ENCODE assay signal across 1 cellular context in the genomic region with DNA sequence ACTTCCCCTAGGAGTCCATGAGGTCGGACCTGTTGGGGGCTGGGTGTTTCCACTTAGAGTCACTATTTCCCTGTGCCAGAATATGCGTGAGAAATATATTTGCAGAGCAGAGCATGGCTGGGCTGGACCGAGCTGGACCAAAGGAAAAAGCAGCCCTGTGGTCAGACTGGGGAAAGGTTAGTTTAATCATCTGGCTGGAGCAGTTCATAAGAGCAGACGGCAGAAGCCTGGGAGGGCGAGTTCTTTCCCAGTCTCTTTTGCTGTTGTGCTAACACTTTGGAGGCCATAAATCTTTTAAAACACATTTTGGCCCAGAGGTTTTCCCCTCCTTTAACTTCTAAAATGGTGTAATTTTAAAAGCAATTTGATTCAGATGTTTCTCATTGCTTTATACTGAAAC.
TF ChIP-seq lines count a peak whose summit lies in the region.

No MANE protein-coding gene starts in this region.

TF ChIP-seq in K562, 482 proteins besides CTCF, POLR2A, EP300 and RAD21 (continued from another document):
- TF ChIP-seq, protein P1, sequence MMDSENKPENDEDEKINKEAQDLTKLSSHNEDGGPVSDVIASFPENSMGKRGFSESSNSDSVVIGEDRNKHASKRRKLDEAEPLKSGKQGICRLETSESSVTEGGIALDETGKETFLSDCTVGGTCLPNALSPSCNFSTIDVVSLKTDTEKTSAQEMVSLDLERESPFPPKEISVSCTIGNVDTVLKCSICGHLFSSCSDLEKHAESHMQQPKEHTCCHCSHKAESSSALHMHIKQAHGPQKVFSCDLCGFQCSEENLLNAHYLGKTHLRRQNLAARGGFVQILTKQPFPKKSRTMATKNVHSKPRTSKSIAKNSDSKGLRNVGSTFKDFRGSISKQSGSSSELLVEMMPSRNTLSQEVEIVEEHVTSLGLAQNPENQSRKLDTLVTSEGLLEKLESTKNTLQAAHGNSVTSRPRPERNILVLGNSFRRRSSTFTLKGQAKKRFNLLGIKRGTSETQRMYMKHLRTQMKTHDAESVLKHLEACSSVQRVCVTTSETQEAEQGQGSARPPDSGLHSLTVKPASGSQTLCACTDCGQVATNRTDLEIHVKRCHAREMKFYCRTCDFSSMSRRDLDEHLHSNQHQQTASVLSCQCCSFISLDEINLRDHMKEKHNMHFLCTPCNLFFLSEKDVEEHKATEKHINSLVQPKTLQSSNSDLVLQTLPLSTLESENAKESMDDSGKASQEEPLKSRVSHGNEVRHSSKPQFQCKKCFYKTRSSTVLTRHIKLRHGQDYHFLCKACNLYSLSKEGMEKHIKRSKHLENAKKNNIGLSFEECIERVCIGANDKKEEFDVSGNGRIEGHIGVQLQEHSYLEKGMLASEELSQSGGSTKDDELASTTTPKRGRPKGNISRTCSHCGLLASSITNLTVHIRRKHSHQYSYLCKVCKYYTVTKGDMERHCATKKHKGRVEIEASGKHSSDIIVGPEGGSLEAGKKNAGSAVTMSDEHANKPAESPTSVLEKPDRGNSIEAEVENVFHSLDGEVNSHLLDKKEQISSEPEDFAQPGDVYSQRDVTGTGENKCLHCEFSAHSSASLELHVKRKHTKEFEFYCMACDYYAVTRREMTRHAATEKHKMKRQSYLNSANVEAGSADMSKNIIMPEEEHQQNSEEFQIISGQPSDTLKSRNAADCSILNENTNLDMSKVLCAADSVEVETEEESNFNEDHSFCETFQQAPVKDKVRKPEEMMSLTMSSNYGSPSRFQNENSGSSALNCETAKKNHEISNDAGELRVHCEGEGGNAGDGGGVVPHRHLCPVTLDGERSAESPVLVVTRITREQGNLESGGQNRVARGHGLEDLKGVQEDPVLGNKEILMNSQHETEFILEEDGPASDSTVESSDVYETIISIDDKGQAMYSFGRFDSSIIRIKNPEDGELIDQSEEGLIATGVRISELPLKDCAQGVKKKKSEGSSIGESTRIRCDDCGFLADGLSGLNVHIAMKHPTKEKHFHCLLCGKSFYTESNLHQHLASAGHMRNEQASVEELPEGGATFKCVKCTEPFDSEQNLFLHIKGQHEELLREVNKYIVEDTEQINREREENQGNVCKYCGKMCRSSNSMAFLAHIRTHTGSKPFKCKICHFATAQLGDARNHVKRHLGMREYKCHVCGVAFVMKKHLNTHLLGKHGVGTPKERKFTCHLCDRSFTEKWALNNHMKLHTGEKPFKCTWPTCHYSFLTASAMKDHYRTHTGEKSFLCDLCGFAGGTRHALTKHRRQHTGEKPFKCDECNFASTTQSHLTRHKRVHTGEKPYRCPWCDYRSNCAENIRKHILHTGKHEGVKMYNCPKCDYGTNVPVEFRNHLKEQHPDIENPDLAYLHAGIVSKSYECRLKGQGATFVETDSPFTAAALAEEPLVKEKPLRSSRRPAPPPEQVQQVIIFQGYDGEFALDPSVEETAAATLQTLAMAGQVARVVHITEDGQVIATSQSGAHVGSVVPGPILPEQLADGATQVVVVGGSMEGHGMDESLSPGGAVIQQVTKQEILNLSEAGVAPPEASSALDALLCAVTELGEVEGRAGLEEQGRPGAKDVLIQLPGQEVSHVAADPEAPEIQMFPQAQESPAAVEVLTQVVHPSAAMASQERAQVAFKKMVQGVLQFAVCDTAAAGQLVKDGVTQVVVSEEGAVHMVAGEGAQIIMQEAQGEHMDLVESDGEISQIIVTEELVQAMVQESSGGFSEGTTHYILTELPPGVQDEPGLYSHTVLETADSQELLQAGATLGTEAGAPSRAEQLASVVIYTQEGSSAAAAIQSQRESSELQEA (IDR thresholded peaks at IDR 0.05; ENCODE audit: low read depth): no peak
- no peak for TF ChIP-seq ZNF75A (CRISPR knock-in tag; IDR thresholded peaks at IDR 0.05)
- no peak for TF ChIP-seq YBX1 (IDR thresholded peaks at IDR 0.05)
- TF ChIP-seq KLF10 (CRISPR knock-in tag; IDR thresholded peaks at IDR 0.05): no peak
- TF ChIP-seq, protein P2, sequence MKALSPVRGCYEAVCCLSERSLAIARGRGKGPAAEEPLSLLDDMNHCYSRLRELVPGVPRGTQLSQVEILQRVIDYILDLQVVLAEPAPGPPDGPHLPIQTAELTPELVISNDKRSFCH (CRISPR knock-in tag; IDR thresholded peaks at IDR 0.05): no peak
- TF ChIP-seq, protein P2 (tag; IDR thresholded peaks at IDR 0.05): no peak
- TF ChIP-seq MXI1 (IDR thresholded peaks at IDR 0.05; ENCODE audit: low read depth, low read length): no peak
- no peak for TF ChIP-seq ZNF282 (CRISPR knock-in tag; IDR thresholded peaks at IDR 0.05)
- no peak for TF ChIP-seq RB1 (IDR thresholded peaks at IDR 0.05; ENCODE audit: low read depth)
- TF ChIP-seq, protein P3, sequence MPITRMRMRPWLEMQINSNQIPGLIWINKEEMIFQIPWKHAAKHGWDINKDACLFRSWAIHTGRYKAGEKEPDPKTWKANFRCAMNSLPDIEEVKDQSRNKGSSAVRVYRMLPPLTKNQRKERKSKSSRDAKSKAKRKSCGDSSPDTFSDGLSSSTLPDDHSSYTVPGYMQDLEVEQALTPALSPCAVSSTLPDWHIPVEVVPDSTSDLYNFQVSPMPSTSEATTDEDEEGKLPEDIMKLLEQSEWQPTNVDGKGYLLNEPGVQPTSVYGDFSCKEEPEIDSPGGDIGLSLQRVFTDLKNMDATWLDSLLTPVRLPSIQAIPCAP (CRISPR knock-in tag; IDR thresholded peaks at IDR 0.05; ENCODE audit: borderline replicate concordance): no peak
